Comparison of ENCODE assay signal across 8 cellular contexts in the genomic region with DNA sequence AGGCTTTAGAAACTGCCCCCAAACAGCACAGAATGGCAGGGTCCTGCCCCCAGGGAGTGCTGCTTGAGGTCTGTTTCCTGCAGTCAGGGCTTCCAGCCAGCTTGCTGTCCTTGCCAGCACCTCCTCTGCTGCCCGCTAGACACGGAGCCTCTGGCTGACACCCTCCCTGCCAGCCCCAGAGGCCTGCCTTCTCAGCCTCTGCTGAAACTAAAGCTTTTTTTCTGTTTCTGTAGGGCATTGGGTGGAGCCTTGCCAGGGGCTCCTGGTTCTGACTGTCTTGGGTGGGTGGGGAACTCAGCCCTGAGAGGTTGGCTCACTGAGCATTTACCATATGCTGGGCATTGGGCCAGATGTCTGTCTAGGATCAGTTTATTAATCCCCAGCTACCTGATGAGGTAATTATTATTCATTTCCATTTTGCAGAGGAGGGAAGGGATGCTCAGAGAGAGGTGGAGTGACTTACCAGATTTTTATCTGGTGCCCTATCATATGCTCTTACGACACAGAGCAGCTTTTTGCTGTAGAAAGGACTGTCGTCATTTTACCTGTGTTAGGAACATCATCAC. TPM values are rescaled to one million over a fixed set of nuclear protein-coding genes. Genes with fewer than 3 reads are reported as not detected.
DNase-seq lines count a peak whose midpoint lies in the region; ATAC-seq and TF ChIP-seq lines count a peak whose summit lies in the region.

No MANE protein-coding gene starts in this region.

- ATAC-seq in GM21825 (IDR thresholded peaks at IDR 0.05; ENCODE audit: unreplicated experiment) = peak; percentile 32

- no peak for TF ChIP-seq CTCF in ascending aorta (IDR thresholded peaks at IDR 0.05)
- TF ChIP-seq CTCF in colonic mucosa (IDR thresholded peaks at IDR 0.05) = no peak

- H3K27me3 Mint-ChIP-seq in immature natural killer cell (ENCODE audit: low read depth in 3 of 3) = peaks cover 2 to 7% (median 2%) of the 10 kb centered on the region in 3 donors

- peak overlapping the region; percentile 82 to 94 (median 87) for H3K27ac Mint-ChIP-seq in immature natural killer cell

- H3K36me3 Mint-ChIP-seq in immature natural killer cell = no peaks in the 10 kb centered on the region

- H3K9me3 Mint-ChIP-seq in immature natural killer cell = no peaks in the 10 kb centered on the region

- H3K4me3 ChIP-seq in ascending aorta (no peak overlapping the region), colonic mucosa (no peak overlapping the region)

- peak; percentile 61 for DNase-seq in DMS153 treated with DMSO at 0.1 percent for 48 hours (lab: John Stamatoyannopoulos, UW; ENCODE audit: unreplicated experiment)
- DNase-seq in NCI-H2171 treated with DMSO at 0.1 percent for 48 hours (lab: John Stamatoyannopoulos, UW) = peak; percentile 99
- peak; percentile 55 for DNase-seq in activated naive CD4-positive, alpha-beta T cell treated with anti-CD3 and anti-CD28 coated beads, Interleukin-2, amount 50 U/mL, for 16 hours
- DNase-seq in immature natural killer cell = peak in 2 of 3 donors; percentile 52 to 56
- DNase-seq in stimulated activated naive CD4-positive, alpha-beta T cell treated with Interleukin-2 at 50 U/mL for 16 hours (lab: John Stamatoyannopoulos, UW) = peak; percentile 47
- no peak for DNase-seq in ascending aorta (ENCODE audit: low spot score in 2 of 2)
- DNase-seq in colonic mucosa = no peak

- H3K4me1 ChIP-seq in ascending aorta (peaks cover 0 to 16% of the 10 kb centered on the region in 2 donors), colonic mucosa (peaks cover 27% of the 10 kb centered on the region)

- H3K36me3 ChIP-seq in ascending aorta (no peaks in the 10 kb centered on the region), colonic mucosa (no peaks in the 10 kb centered on the region)

- H3K9me3 ChIP-seq in ascending aorta (no peaks in the 10 kb centered on the region), colonic mucosa (no peaks in the 10 kb centered on the region)

- peak overlapping the region; percentile 41 to 76 (median 67) for H3K4me3 Mint-ChIP-seq in immature natural killer cell

- H3K4me1 Mint-ChIP-seq in immature natural killer cell = peaks cover 97 to 100% of the 10 kb centered on the region in 2 donors

- intact Hi-C loops in ascending aorta (cut with DNase I) (no loop called here), colonic mucosa (cut with DNase I) (no loop called here)

- H3K27me3 ChIP-seq in ascending aorta = no peaks in the 10 kb centered on the region
- H3K27me3 ChIP-seq in colonic mucosa = no peaks in the 10 kb centered on the region

- H3K9ac ChIP-seq in colonic mucosa (ENCODE audit: low read depth in 2 of 2, low read length in 2 of 2) = peak overlapping the region in 1 of 2 donors; percentile 38

- H3K27ac ChIP-seq in ascending aorta (no peak overlapping the region), colonic mucosa (no peak overlapping the region)

RNA-seq across cellular contexts. Expression of a gene that starts 35.4 kb away (rescaled TPM):
- polyA plus RNA-seq in immature natural killer cell = 100 to 1,000 TPM in 1 of 3 donors, 10 to 100 TPM in 2; 34.1 to 101 (median 35.0) TPM
- total RNA-seq in ascending aorta (52.8 TPM), colonic mucosa (10 to 100 TPM; 11.5 to 17.9 TPM)

Comparison
In these comparisons a context has a peak if more than half of its experiments do, and no peak if none do; other contexts are left out.
1. DNase-seq: peak in DMS153 treated with DMSO at 0.1 percent for 48 hours (single experiment), NCI-H2171 treated with DMSO at 0.1 percent for 48 hours (single experiment), activated naive CD4-positive, alpha-beta T cell treated with anti-CD3 and anti-CD28 coated beads, Interleukin-2, amount 50 U/mL, for 16 hours (single experiment), immature natural killer cell (2 of 3) and stimulated activated naive CD4-positive, alpha-beta T cell treated with Interleukin-2 at 50 U/mL for 16 hours (single experiment); none in ascending aorta (0 of 2) and colonic mucosa (single experiment).